8 cellular contexts compared by ENCODE assay signal in the genomic region with DNA sequence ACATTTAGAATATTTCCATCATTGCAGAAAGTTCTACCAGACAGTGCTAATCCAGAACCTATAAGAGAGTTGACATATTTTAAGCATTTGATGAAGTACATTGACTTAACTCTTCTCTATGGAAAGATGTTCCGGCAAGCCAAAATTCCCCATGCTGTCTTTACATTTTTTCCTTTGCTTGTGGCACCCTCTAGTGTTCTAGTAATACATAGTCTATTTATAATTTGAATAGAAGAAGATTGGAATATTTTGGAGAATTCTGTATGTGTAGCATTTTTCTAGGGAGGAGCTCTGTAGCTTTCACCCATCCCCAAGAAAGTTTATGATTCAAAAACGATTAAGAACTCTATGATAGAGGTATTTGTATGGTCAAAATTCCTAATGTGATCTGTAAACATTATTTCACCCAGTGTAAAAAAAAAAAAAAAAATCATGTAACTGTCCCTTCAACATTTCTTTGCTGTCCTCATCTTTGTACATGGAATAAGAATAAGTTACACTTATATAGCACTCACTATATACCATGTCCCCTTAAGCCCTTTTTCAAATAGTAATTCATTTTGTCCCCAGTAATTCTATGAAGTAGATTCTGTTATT. TPM values are rescaled to one million over a fixed set of nuclear protein-coding genes. Genes with fewer than 3 reads are reported as not detected.
DNase-seq lines count a peak whose midpoint lies in the region; ATAC-seq, FAIRE-seq and TF ChIP-seq lines count a peak whose summit lies in the region.

No MANE protein-coding gene starts in this region.

- no peaks in the 10 kb centered on the region for H3K9me3 Mint-ChIP-seq in nephron

- H3K36me3 Mint-ChIP-seq in nephron (ENCODE audit: low read depth), result peaks cover 10% of the 10 kb centered on the region

- TF ChIP-seq CTCF in A673 (conservative IDR thresholded peaks at IDR 0.05; ENCODE audit: low read depth, low read length) (peak; percentile 61), nephron (IDR thresholded peaks at IDR 0.05; ENCODE audit: unreplicated experiment in 3 of 3) (peak; percentile 45 to 58 (median 50))

- POLR2A ChIA-PET in A673 (lab: Charles Lee; ENCODE audit: low non-redundant PET), result no interaction called here

- no peak overlapping the region for H3K4me3 ChIP-seq in A673 (ENCODE audit: low read depth, low read length, poor library complexity, severe bottlenecking)

- no peak overlapping the region for H3K27ac ChIP-seq in A673 (ENCODE audit: low read depth, low read length, poor library complexity, severe bottlenecking)

- no peaks in the 10 kb centered on the region for H3K9me3 ChIP-seq in A673 (ENCODE audit: low read depth, low read length, poor library complexity, severe bottlenecking)

- H3K36me3 ChIP-seq in A673 (ENCODE audit: insufficient read depth, low read length, poor library complexity, severe bottlenecking), result no peaks in the 10 kb centered on the region

- H3K27me3 ChIP-seq in A673 (replicated peaks; ENCODE audit: insufficient read depth, low read depth, low read length, poor library complexity), result no peaks in the 10 kb centered on the region

- no TSS peak for BruUV-seq in A673 (replicated peaks; lab: Mats Ljungman, UMichigan)

- H3K4me1 ChIP-seq in A673 (ENCODE audit: insufficient read depth, low read length, poor library complexity, severe bottlenecking), result peaks cover 32% of the 10 kb centered on the region

- H3K4me3 Mint-ChIP-seq in nephron, result no peak overlapping the region

- intact Hi-C loops in A673 (cut with micrococcal nuclease; ENCODE audit: unreplicated experiment), result loop anchor here (1.0 to 10.0 kb wide), 3 partner anchors 170 to 426 kb away; no protein-coding TSS in a partner anchor

- DNase-seq in A673 (ENCODE audit: low spot score), result peak; percentile 77
- no peak for DNase-seq in GM18507 (ENCODE audit: extremely low spot score, insufficient read length, low read depth)
- DNase-seq in NCI-H748 treated with DMSO at 0.1 percent for 48 hours (lab: John Stamatoyannopoulos, UW), result peak; percentile 54
- peak; percentile 48 to 62 for DNase-seq in dermis microvascular lymphatic vessel endothelial cell (ENCODE audit: low read depth in 2 of 2)

- FAIRE-seq in GM18507 (lab: Jason Lieb, UNC), result peak; percentile 15

- H3K4me1 Mint-ChIP-seq in nephron, result peaks cover 22% of the 10 kb centered on the region

- H3K27me3 Mint-ChIP-seq in nephron (ENCODE audit: low read depth), result no peaks in the 10 kb centered on the region

- CTCF ChIA-PET in A673 (lab: Charles Lee), result interaction anchor here (0.7 to 1.2 kb wide), 3 partner anchors 11 to 473 kb away, joined by 3 to 4 read pairs (median 3); no protein-coding TSS in a partner anchor

- no peak overlapping the region for H3K27ac Mint-ChIP-seq in nephron

- no peak for ATAC-seq in GM21723 (IDR thresholded peaks at IDR 0.05; ENCODE audit: unreplicated experiment)
- ATAC-seq in GM18868 (IDR thresholded peaks at IDR 0.05; ENCODE audit: unreplicated experiment), result no peak
- ATAC-seq in GM18517 (IDR thresholded peaks at IDR 0.05; ENCODE audit: unreplicated experiment), result no peak

RNA-seq across cellular contexts. Expression of a gene that starts 33.2 kb away (rescaled TPM):
- total RNA-seq in A673 (2021) (28.7 and 30.2 TPM in 2 replicates), dermis microvascular lymphatic vessel endothelial cell (9.9 and 16.8 TPM in 2 replicates)
